In the genomic region with DNA sequence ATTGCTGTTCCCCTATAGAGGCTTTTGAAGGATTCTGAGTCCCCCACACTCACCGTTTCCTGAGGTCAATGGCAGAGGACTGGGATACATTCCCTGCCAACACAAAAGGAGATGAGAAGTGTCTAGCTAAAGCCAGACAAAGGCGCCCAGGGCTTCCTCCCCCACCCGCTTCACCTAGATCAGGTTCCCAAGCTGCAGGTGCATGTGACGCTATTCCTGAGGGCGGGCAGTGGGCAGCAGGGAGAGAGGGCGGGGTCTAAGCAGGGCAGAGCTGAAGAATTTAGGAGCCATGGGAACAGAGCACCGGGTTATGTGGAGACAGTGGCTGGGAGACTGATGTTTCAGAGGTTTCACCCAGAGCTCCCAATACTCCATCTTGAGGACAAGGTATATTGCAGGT, we compare ENCODE assay signal across 10 cellular contexts. TPM values are rescaled to one million over a fixed set of nuclear protein-coding genes. Genes with fewer than 3 reads are reported as not detected.
DNase-seq lines count a peak whose midpoint lies in the region; ATAC-seq, FAIRE-seq and TF ChIP-seq lines count a peak whose summit lies in the region.
"Had no signal": no experiment of that assay in that cellular context is flagged by ENCODE, and none has a peak within 500 bp of the region (broad histone marks: within the 10 kb centered on the region; RNA-seq: fewer than 3 reads in every experiment).

No MANE protein-coding gene starts in this region.

- no peak for TF ChIP-seq CTCF in IMR-90 (conservative IDR thresholded peaks at IDR 0.05; ENCODE audit: low read depth, low read length)
- no peak for TF ChIP-seq CTCF in stomach (IDR thresholded peaks at IDR 0.05)
- TF ChIP-seq CTCF in omental fat pad (IDR thresholded peaks at IDR 0.05), result no peak

- H3K27me3 ChIP-seq in IMR-90 (ENCODE audit: control insufficient read depth, insufficient read depth, low read length), result no peaks in the 10 kb centered on the region
- no peaks in the 10 kb centered on the region for H3K27me3 ChIP-seq in stomach
- no peaks in the 10 kb centered on the region for H3K27me3 ChIP-seq in small intestine (ENCODE audit: control insufficient read depth in 2 of 2, insufficient read depth in 2 of 2, low read length in 2 of 2)

- FAIRE-seq in small intestine (lab: Jason Lieb, UNC), result no peak

- ATAC-seq in IMR-90 (ENCODE audit: low read depth) (no peak), omental fat pad (ENCODE audit: low FRiP score) (no peak), SK-N-SH treated with all-trans-retinoic acid at 6 μM for 48 hours (no peak)

- POLR2A ChIA-PET in IMR-90 (lab: Charles Lee; ENCODE audit: unreplicated experiment), result no interaction called here

- peak overlapping the region; percentile 40 for H2BK5ac ChIP-seq in IMR-90 (ENCODE audit: low read depth, low read length, poor library complexity, severe bottlenecking)

- in situ Hi-C loops in IMR-90 (cut with MboI; ENCODE audit: low sequenced_read_pairs), result no loop called here

- no peaks in the 10 kb centered on the region; the same call in 1 of the 2 replicates for H4K20me1 ChIP-seq in IMR-90 (ENCODE audit: insufficient read depth, low read length)

- H3K27ac ChIP-seq in IMR-90 (ENCODE audit: insufficient read depth, low read length), result peak overlapping the region; percentile 84; the same call in 1 of the 2 replicates
- peak overlapping the region in 4 of 5 donors; percentile 6 to 98 (median 68) for H3K27ac ChIP-seq in stomach
- peak overlapping the region in 1 of 2 donors; percentile 85 for H3K27ac ChIP-seq in small intestine (ENCODE audit: low read depth in 1 of 2, low read length in 1 of 2)

- H3K36me3 ChIP-seq in IMR-90 (ENCODE audit: control insufficient read depth, insufficient read depth, low read length), result no peaks in the 10 kb centered on the region
- H3K36me3 ChIP-seq in stomach, result peaks cover 0 to 4% (median 0%) of the 10 kb centered on the region in 4 donors
- no peaks in the 10 kb centered on the region for H3K36me3 ChIP-seq in small intestine (ENCODE audit: control insufficient read depth in 2 of 2, insufficient read depth in 2 of 2, low read length in 2 of 2)

- peak overlapping the region; percentile 99 for H2BK20ac ChIP-seq in IMR-90 (ENCODE audit: low read depth, low read length)

- H2BK120ac ChIP-seq in IMR-90 (ENCODE audit: low read depth, low read length), result peak overlapping the region; percentile 98

- no peak for TF ChIP-seq EP300 in stomach (IDR thresholded peaks at IDR 0.05)

- dilution Hi-C loops in IMR-90 (cut with HindIII; ENCODE audit: low sequenced_read_pairs, unreplicated experiment), result no loop called here

- peak overlapping the region; percentile 78; the same call in 2 of the 3 replicates for H2BK15ac ChIP-seq in IMR-90 (ENCODE audit: low read depth, low read length)

- peak overlapping the region; percentile 94 for H3K4ac ChIP-seq in IMR-90 (ENCODE audit: low read depth, low read length)

- no peak overlapping the region for H3K9ac ChIP-seq in IMR-90 (ENCODE audit: low read depth, low read length)

- peak overlapping the region; percentile 93; the same call in 1 of the 2 replicates for H3K23ac ChIP-seq in IMR-90 (ENCODE audit: low read depth, low read length)

- peak overlapping the region; percentile 91 for H3K14ac ChIP-seq in IMR-90 (replicated peaks; ENCODE audit: low read depth, low read length)

- H4K5ac ChIP-seq in IMR-90 (ENCODE audit: low read depth, low read length), result peak overlapping the region; percentile 51; the same call in 1 of the 2 replicates

- H4K8ac ChIP-seq in IMR-90 (ENCODE audit: low read depth in 2 of 2, low read length in 2 of 2), result peak overlapping the region; percentile 21 to 90; a peak in 3 of 4 replicates

- peak overlapping the region; percentile 95; the same call in 1 of the 2 replicates for H2AK5ac ChIP-seq in IMR-90 (ENCODE audit: low read depth, low read length)

- H3K18ac ChIP-seq in IMR-90 (ENCODE audit: low read depth, low read length), result peak overlapping the region; percentile 49; the same call in 1 of the 2 replicates

- H3K79me1 ChIP-seq in IMR-90 (ENCODE audit: low read depth in 1 of 2, low read length in 2 of 2), result peaks cover 10 to 50% of the 10 kb centered on the region in 2 experiments; a peak in 3 of 4 replicates

- no peak for TF ChIP-seq RAD21 in IMR-90 (IDR thresholded peaks at IDR 0.05; ENCODE audit: low read length)

- TF ChIP-seq POLR2A in IMR-90 (IDR thresholded peaks at IDR 0.05; ENCODE audit: low read depth, low read length) (no peak), stomach (IDR thresholded peaks at IDR 0.05) (no peak)

- no peak overlapping the region for H3K4me3 ChIP-seq in IMR-90 (ENCODE audit: insufficient read depth, low read depth, low read length)
- no peak overlapping the region for H3K4me3 ChIP-seq in stomach
- H3K4me3 ChIP-seq in small intestine (ENCODE audit: low read depth in 1 of 2, low read length in 2 of 2), result no peak overlapping the region

- no TSS peak for BruUV-seq in IMR-90 (replicated peaks; lab: Mats Ljungman, UMichigan)

- H4K91ac ChIP-seq in IMR-90 (ENCODE audit: insufficient read depth, low read depth, low read length), result peak overlapping the region; percentile 94

- H3K4me2 ChIP-seq in IMR-90 (ENCODE audit: low read depth, low read length), result no peak overlapping the region

- peak overlapping the region; percentile 64; the same call in 1 of the 2 replicates for H3K56ac ChIP-seq in IMR-90 (ENCODE audit: extremely low read depth, insufficient read depth, low read length)

- no peak for DNase-seq in IMR-90
- DNase-seq in NCI-H774 (lab: John Stamatoyannopoulos, UW), result peak; percentile 80
- peak; percentile 51 for DNase-seq in iPS DF 4.7 (ENCODE audit: extremely low read depth, low spot score)
- DNase-seq in stomach, result no peak
- DNase-seq in small intestine, result no peak
- DNase-seq in omental fat pad (ENCODE audit: low spot score), result no peak
- no peak for DNase-seq in cortex of kidney (lab: John Stamatoyannopoulos, UW)
- DNase-seq: stimulated activated CD4-positive, alpha-beta T cell treated with anti-CD3 and anti-CD28 coated beads, Interleukin-4, amount 100 ng/mL, for 24 hours had no signal

- H2AFZ ChIP-seq in IMR-90 (replicated peaks; ENCODE audit: low read length, poor library complexity), result no peak overlapping the region

- intact Hi-C loops in IMR-90 (cut with micrococcal nuclease), result no loop called here
- intact Hi-C loops in stomach (cut with DNase I; ENCODE audit: low total_unique reads), result no loop called here

- H3K9me3 ChIP-seq in IMR-90 (ENCODE audit: control insufficient read depth, insufficient read depth, low read length) (no peaks in the 10 kb centered on the region), stomach (no peaks in the 10 kb centered on the region), small intestine (ENCODE audit: control insufficient read depth, low read depth) (no peaks in the 10 kb centered on the region)

- WGBS in IMR-90 (ENCODE audit: extremely low coverage in 2 of 2, insufficient read length in 1 of 2), 2 experiments, result 80% methylated on average over 2 of the region's 7 CpGs; no CpG with 5 or more reads in 1 of the 2 experiments
- 40 to 68% (median 59%) methylated on average over 7 of the region's 7 CpGs for WGBS in stomach, 5 donors
- 64 to 79% (median 73%) methylated on average over 7 of the region's 7 CpGs for WGBS in small intestine, 3 donors

- H3K9me1 ChIP-seq in IMR-90 (ENCODE audit: insufficient read depth, low read length), result peaks cover 26% of the 10 kb centered on the region

- H2AK9ac ChIP-seq in IMR-90 (replicated peaks; ENCODE audit: low read depth, low read length, poor library complexity), result peak overlapping the region; percentile 55

- H3K4me1 ChIP-seq in IMR-90 (ENCODE audit: control insufficient read depth, insufficient read depth, low read length) (peaks cover 43% of the 10 kb centered on the region), stomach (peaks cover 41 to 66% (median 53%) of the 10 kb centered on the region in 4 donors), small intestine (ENCODE audit: control insufficient read depth in 2 of 2, insufficient read depth in 1 of 2, low read depth in 1 of 2, low read length in 1 of 2) (peaks cover 7 to 23% of the 10 kb centered on the region in 2 donors)

- CTCF ChIA-PET in IMR-90 (lab: Yijun Ruan, JAX), result interaction anchor here (0.5 kb wide), 1 partner anchor 16 kb away, joined by 4 read pairs; no protein-coding TSS in a partner anchor

TF ChIP-seq in SK-N-SH treated with all-trans-retinoic acid at 6 μM for 48 hours, 23 proteins besides CTCF, POLR2A, EP300 and RAD21 (continues in another document):
- no peak for TF ChIP-seq SNAI2 (CRISPR knock-in tag; IDR thresholded peaks at IDR 0.05)
- no peak for TF ChIP-seq TOX (CRISPR knock-in tag; IDR thresholded peaks at IDR 0.05; ENCODE audit: borderline replicate concordance)

RNA-seq across cellular contexts. Expression of gene ARHGEF2, which starts 6.0 kb away (rescaled TPM):
- 81.4 and 91.8 TPM in 2 replicates for total RNA-seq in IMR-90 (2012; rRNA removed)
- polyA plus RNA-seq in IMR-90 (2012; rRNA removed), result 101 and 117 TPM in 2 replicates
- polyA plus RNA-seq in IMR-90 (2012; cell fraction: cytosol; rRNA removed), result 64.3 and 78.0 TPM in 2 replicates
- 272 and 424 TPM in 2 replicates for polyA plus RNA-seq in IMR-90 (2012; cell fraction: nucleus; rRNA removed; ENCODE audit: low replicate concordance)
- 100 to 1,000 TPM in 3 of 5 donors, 10 to 100 TPM in 2; 34.8 to 376 (median 180) TPM for total RNA-seq in stomach
- polyA plus RNA-seq in stomach, result 10 to 100 TPM; 20.4 to 27.6 (median 24.7) TPM
- polyA plus RNA-seq in small intestine, result 10 to 100 TPM; 14.6 to 41.4 (median 35.1) TPM
- total RNA-seq in omental fat pad, result 100 to 1,000 TPM in 2 of 4 donors, 10 to 100 TPM in 2; 89.5 to 151 (median 98.6) TPM

RNA-seq across cellular contexts. Expression of gene SSR2, which starts 36.4 kb away (rescaled TPM):
- total RNA-seq in IMR-90 (2012; rRNA removed) (553 and 927 TPM in 2 replicates), stomach (100 to 1,000 TPM in 4 of 5 donors, 10 to 100 TPM in 1; 67.1 to 354 (median 216) TPM), omental fat pad (100 to 1,000 TPM; 197 to 397 (median 308) TPM)
- polyA plus RNA-seq in IMR-90 (2012; rRNA removed) (952 and 1,264 TPM in 2 replicates), stomach (100 to 1,000 TPM; 223 to 309 (median 242) TPM), small intestine (100 to 1,000 TPM; 133 to 316 (median 223) TPM)
- polyA plus RNA-seq in IMR-90 (2012; cell fraction: cytosol; rRNA removed), result 935 and 1,213 TPM in 2 replicates
- 229 and 499 TPM in 2 replicates for polyA plus RNA-seq in IMR-90 (2012; cell fraction: nucleus; rRNA removed; ENCODE audit: low replicate concordance)

RNA-seq across cellular contexts. Expression of gene RXFP4, which starts 42.9 kb away (rescaled TPM):
- total RNA-seq in IMR-90 (2012; rRNA removed), result not detected in 2 replicates
- not detected in 2 replicates for polyA plus RNA-seq in IMR-90 (2012; rRNA removed)
- polyA plus RNA-seq in IMR-90 (2012; cell fraction: cytosol; rRNA removed), result not detected in 2 replicates
- polyA plus RNA-seq in IMR-90 (2012; cell fraction: nucleus; rRNA removed; ENCODE audit: low replicate concordance), result 0.07 TPM in 1 of 2 replicates, not detected in the other
- 10 to 100 TPM in 1 of 5 donors, not detected in 4; 50.4 TPM for total RNA-seq in stomach
- polyA plus RNA-seq in stomach, result not detected
- 1 to 10 TPM in 1 of 3 donors, under 1 TPM in 1, not detected in 1; 0.82 to 1.3 TPM for polyA plus RNA-seq in small intestine
- not detected for total RNA-seq in omental fat pad
- total RNA-seq: liver had no signal
- polyA plus RNA-seq: liver had no signal

RNA-seq across cellular contexts. Expression of gene KHDC4, which starts 50.1 kb away (rescaled TPM):
- total RNA-seq in IMR-90 (2012; rRNA removed), result 22.5 and 28.0 TPM in 2 replicates
- 23.4 and 29.9 TPM in 2 replicates for polyA plus RNA-seq in IMR-90 (2012; rRNA removed)
- polyA plus RNA-seq in IMR-90 (2012; cell fraction: cytosol; rRNA removed), result 9.3 and 11.6 TPM in 2 replicates
- polyA plus RNA-seq in IMR-90 (2012; cell fraction: nucleus; rRNA removed; ENCODE audit: low replicate concordance), result 59.4 and 172 TPM in 2 replicates
- total RNA-seq in stomach, result 100 to 1,000 TPM in 2 of 5 donors, 10 to 100 TPM in 3; 49.2 to 126 (median 78.4) TPM
- polyA plus RNA-seq in stomach, result 10 to 100 TPM in 1 of 3 donors, 1 to 10 TPM in 2; 4.9 to 26.1 (median 9.3) TPM
- polyA plus RNA-seq in small intestine, result 10 to 100 TPM in 2 of 3 donors, 1 to 10 TPM in 1; 7.3 to 29.5 (median 15.0) TPM
- total RNA-seq in omental fat pad, result 10 to 100 TPM; 28.8 to 54.2 (median 42.7) TPM

Comparison
In these comparisons a context has a peak if more than half of its experiments do, and no peak if none do; other contexts are left out.
1. DNase-seq: peak in NCI-H774 (single experiment) and iPS DF 4.7 (single experiment); none in IMR-90 (single experiment), stomach (single experiment), small intestine (single experiment), omental fat pad (single experiment) and cortex of kidney (single experiment).